ENCODE assay signal across 8 cellular contexts in genomic region chr2:71332413-71332866, GRCh38.
DNase-seq lines count a peak whose midpoint lies in the region; ATAC-seq and TF ChIP-seq lines count a peak whose summit lies in the region.

No MANE protein-coding gene starts in this region.

- H3K4me1 Mint-ChIP-seq in stimulated activated naive B cell treated with anti-CD40 and anti-IgM and Interleukin-4, amounts not matched to agents 10 μg/mL and 1 μg/mL and 100 μg/mL, for 72 hours: peaks cover 12 to 26% of the 10 kb centered on the region in 2 donors

- H3K27me3 ChIP-seq in iPS DF 6.9 (ENCODE audit: control insufficient read depth, insufficient read depth, low read length): no peaks in the 10 kb centered on the region

- TF ChIP-seq CTCF in WI38 (IDR thresholded peaks at IDR 0.05; ENCODE audit: low read depth, low read length): no peak

- peak overlapping the region; percentile 97 for H3K4me3 ChIP-seq in WI38 (ENCODE audit: low read depth, low read length)
- peak overlapping the region; percentile 97 for H3K4me3 ChIP-seq in iPS DF 6.9 (ENCODE audit: low read length)

- no peaks in the 10 kb centered on the region for H3K36me3 ChIP-seq in iPS DF 6.9 (ENCODE audit: control insufficient read depth, insufficient read depth, low read length)

- ATAC-seq in stimulated activated naive B cell treated with anti-CD40 and anti-IgM and Interleukin-4, amounts not matched to agents 10 μg/mL and 1 μg/mL and 100 μg/mL, for 72 hours (replicated peaks): no peak
- ATAC-seq in GM18520 (IDR thresholded peaks at IDR 0.05; ENCODE audit: unreplicated experiment): no peak

- H3K9me3 ChIP-seq in iPS DF 6.9 (ENCODE audit: control insufficient read depth, insufficient read depth, low read length): no peaks in the 10 kb centered on the region

- DNase-seq in NCI-H1105 treated with DMSO at 0.1 percent for 48 hours (lab: John Stamatoyannopoulos, UW) (peak; percentile 34), NCI-H1105 (lab: John Stamatoyannopoulos, UW) (no peak), iPS DF 6.9 (ENCODE audit: low read depth, low spot score) (no peak), NCI-H2029 (lab: John Stamatoyannopoulos, UW) (no peak), erythroblast (lab: John Stamatoyannopoulos, UW) (no peak)
- no peak for DNase-seq in stimulated activated naive B cell treated with anti-CD40 and anti-IgM and Interleukin-4, amounts not matched to agents 10 μg/mL and 1 μg/mL and 100 μg/mL, for 72 hours

- TF ChIP-seq POLR2A in erythroblast (IDR thresholded peaks at IDR 0.05; ENCODE audit: low read length): no peak

- H3K27ac ChIP-seq in iPS DF 6.9 (ENCODE audit: low read length): no peak overlapping the region

- H3K9me3 Mint-ChIP-seq in stimulated activated naive B cell treated with anti-CD40 and anti-IgM and Interleukin-4, amounts not matched to agents 10 μg/mL and 1 μg/mL and 100 μg/mL, for 72 hours: no peaks in the 10 kb centered on the region

- peak overlapping the region; percentile 89 to 100 for H3K4me3 Mint-ChIP-seq in stimulated activated naive B cell treated with anti-CD40 and anti-IgM and Interleukin-4, amounts not matched to agents 10 μg/mL and 1 μg/mL and 100 μg/mL, for 72 hours

- no CpG with 5 or more reads among the region's 8 CpGs for WGBS in iPS DF 6.9 (ENCODE audit: insufficient coverage, insufficient read length)

- no peaks in the 10 kb centered on the region for H3K4me1 ChIP-seq in iPS DF 6.9 (ENCODE audit: control insufficient read depth, insufficient read depth, low read length)

- H3K36me3 Mint-ChIP-seq in stimulated activated naive B cell treated with anti-CD40 and anti-IgM and Interleukin-4, amounts not matched to agents 10 μg/mL and 1 μg/mL and 100 μg/mL, for 72 hours: peaks cover 8 to 16% of the 10 kb centered on the region in 2 donors

- H3K27ac Mint-ChIP-seq in stimulated activated naive B cell treated with anti-CD40 and anti-IgM and Interleukin-4, amounts not matched to agents 10 μg/mL and 1 μg/mL and 100 μg/mL, for 72 hours: peak overlapping the region; percentile 99

- H3K27me3 Mint-ChIP-seq in stimulated activated naive B cell treated with anti-CD40 and anti-IgM and Interleukin-4, amounts not matched to agents 10 μg/mL and 1 μg/mL and 100 μg/mL, for 72 hours: no peaks in the 10 kb centered on the region
